In genomic region chr6:157283900-157284737, GRCh38 we compare ENCODE assay signal across 29 cellular contexts.
"Had no signal": no experiment of that assay in that cellular context is flagged by ENCODE, and none has a peak within 500 bp of the region (broad histone marks: within the 10 kb centered on the region; RNA-seq: fewer than 3 reads in every experiment).

No MANE protein-coding gene starts in this region.

- H3K27ac ChIP-seq: KMS-11, PC-9 had no signal

- DNase-seq: activated CD4-positive, alpha-beta T cell treated with anti-CD3 and anti-CD28 coated beads, Interleukin-2, amount 10 ng/mL, durations not matched to agents 24 days and 14 days; activated CD4-positive, alpha-beta T cell treated with anti-CD3 and anti-CD28 coated beads, Interleukin-2, amount 50 U/mL, for 4 hours; activated CD8-positive, alpha-beta T cell treated with anti-CD3 and anti-CD28 coated beads for 36 hours; activated gamma-delta T cell treated with Interleukin-2 at 50 U/mL for 16 hours; activated naive CD4-positive, alpha-beta T cell treated with anti-CD3 and anti-CD28 coated beads for 36 hours; activated naive CD8-positive, alpha-beta T cell treated with anti-CD3 and anti-CD28 coated beads, Interleukin-2, amount 50 U/mL, for 24 hours; activated T-cell treated with anti-CD3 and anti-CD28 coated beads, Interleukin-2, amount 50 U/mL, for 1 hour; activated T-cell treated with anti-CD3 and anti-CD28 coated beads, Interleukin-2, amount 50 U/mL, for 72 hours; anterior cingulate cortex; caudate nucleus; cerebellar nuclear complex; MM.1S; MV-4-11; NCI-H1092; NCI-H1436 treated with DMSO at 0.1 percent for 48 hours; NCI-H187; NCI-H2029 treated with DMSO at 0.1 percent for 48 hours; NCI-H2107; NCI-H2171; NCI-H510A; NCI-H526; NCI-H774; PC-9; Right ventricle myocardium superior; T1000 had no signal

- H3K4me3 Mint-ChIP-seq: activated CD4-positive, alpha-beta T cell treated with anti-CD3 and anti-CD28 coated beads, Interleukin-2, amount 10 ng/mL, durations not matched to agents 24 days and 14 days; activated CD8-positive, alpha-beta T cell treated with anti-CD3 and anti-CD28 coated beads for 36 hours; activated naive CD4-positive, alpha-beta T cell treated with anti-CD3 and anti-CD28 coated beads for 36 hours; activated naive CD8-positive, alpha-beta T cell; activated naive CD8-positive, alpha-beta T cell treated with anti-CD3 and anti-CD28 coated beads, Interleukin-2, amount 50 U/mL, for 24 hours; activated T-cell treated with anti-CD3 and anti-CD28 coated beads, Interleukin-2, amount 50 U/mL, for 72 hours; activated T-helper 17 cell treated with anti-CD3 and anti-CD28 coated beads, Interleukin-2, amount 50 U/mL, for 72 hours; brain had no signal

- H3K4me1 Mint-ChIP-seq: activated T-helper 17 cell treated with anti-CD3 and anti-CD28 coated beads, Interleukin-2, amount 50 U/mL, for 72 hours had no signal

- H3K27ac Mint-ChIP-seq: activated CD4-positive, alpha-beta T cell treated with anti-CD3 and anti-CD28 coated beads, Interleukin-2, amount 10 ng/mL, durations not matched to agents 24 days and 14 days; activated CD8-positive, alpha-beta T cell treated with anti-CD3 and anti-CD28 coated beads for 36 hours; activated naive CD4-positive, alpha-beta T cell treated with anti-CD3 and anti-CD28 coated beads for 36 hours; activated naive CD8-positive, alpha-beta T cell; activated naive CD8-positive, alpha-beta T cell treated with anti-CD3 and anti-CD28 coated beads, Interleukin-2, amount 50 U/mL, for 24 hours; activated T-cell treated with anti-CD3 and anti-CD28 coated beads, Interleukin-2, amount 50 U/mL, for 72 hours; activated T-helper 17 cell treated with anti-CD3 and anti-CD28 coated beads, Interleukin-2, amount 50 U/mL, for 72 hours had no signal

- H3K36me3 Mint-ChIP-seq: activated naive CD8-positive, alpha-beta T cell; brain had no signal

- ATAC-seq: activated CD8-positive, alpha-beta T cell treated with anti-CD3 and anti-CD28 coated beads for 36 hours; activated naive CD8-positive, alpha-beta T cell treated with anti-CD3 and anti-CD28 coated beads, Interleukin-2, amount 50 U/mL, for 24 hours; activated T-helper 17 cell treated with anti-CD3 and anti-CD28 coated beads, Interleukin-2, amount 50 U/mL, for 72 hours had no signal

- H3K9me3 Mint-ChIP-seq: activated CD4-positive, alpha-beta T cell treated with anti-CD3 and anti-CD28 coated beads, Interleukin-2, amount 10 ng/mL, durations not matched to agents 24 days and 14 days; activated CD8-positive, alpha-beta T cell treated with anti-CD3 and anti-CD28 coated beads for 36 hours; activated naive CD4-positive, alpha-beta T cell treated with anti-CD3 and anti-CD28 coated beads for 36 hours; activated naive CD8-positive, alpha-beta T cell treated with anti-CD3 and anti-CD28 coated beads, Interleukin-2, amount 50 U/mL, for 24 hours; activated T-cell treated with anti-CD3 and anti-CD28 coated beads, Interleukin-2, amount 50 U/mL, for 72 hours; activated T-helper 17 cell treated with anti-CD3 and anti-CD28 coated beads, Interleukin-2, amount 50 U/mL, for 72 hours; brain had no signal

- H3K4me3 ChIP-seq: PC-9 had no signal
